8 cellular contexts compared by ENCODE assay signal in the genomic region with DNA sequence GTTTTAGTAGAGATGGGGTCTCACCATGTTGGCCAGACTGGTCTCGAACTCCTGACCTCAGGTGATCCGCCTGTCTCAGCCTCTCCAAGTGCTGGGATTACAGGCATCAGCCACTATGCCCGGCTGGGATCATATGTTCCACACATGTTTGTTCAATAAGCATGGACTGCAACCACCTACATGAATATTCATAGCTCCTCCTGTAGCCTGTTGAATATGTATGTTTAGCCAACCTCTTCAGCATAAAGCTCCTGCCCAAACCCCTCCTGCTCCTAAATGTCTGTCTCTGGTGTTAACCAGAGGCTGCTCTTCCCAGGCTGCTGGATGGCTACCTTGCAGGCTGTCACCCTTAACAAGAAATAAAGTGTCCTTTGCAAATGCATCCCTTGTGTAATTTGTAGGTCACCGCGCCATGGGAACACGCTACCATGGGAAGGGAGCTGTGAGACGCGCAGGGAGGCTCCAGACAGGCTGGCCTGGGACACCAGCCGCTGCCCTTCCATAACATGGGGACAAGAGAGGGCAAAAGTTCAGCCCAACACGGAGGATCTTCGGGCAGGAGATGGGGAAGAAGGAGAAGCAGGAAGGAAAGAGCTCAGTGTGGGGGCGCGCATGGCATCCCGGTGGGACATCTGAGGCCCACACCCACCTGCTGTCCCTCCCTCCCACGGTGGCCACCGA. TPM values are rescaled to one million over a fixed set of nuclear protein-coding genes. Genes with fewer than 3 reads are reported as not detected.
DNase-seq lines count a peak whose midpoint lies in the region; ATAC-seq, FAIRE-seq and TF ChIP-seq lines count a peak whose summit lies in the region.
"Not testable (repeated sequence)": the region's sequence is repeated elsewhere in the genome, so short reads cannot be mapped to it uniquely, and the experiment has no call there.

No MANE protein-coding gene starts in this region.

- peak overlapping the region; percentile 26 for H3K4me3 ChIP-seq in epithelial cell of proximal tubule (ENCODE audit: low read depth, low read length)
- H3K4me3 ChIP-seq in parathyroid adenoma (ENCODE audit: low read depth, low read length), result not testable (repeated sequence)
- peak overlapping the region in 3 of 4 donors; percentile 39 to 56 (median 51) for H3K4me3 ChIP-seq in upper lobe of left lung

- peak overlapping the region; percentile 85 to 92 for H3K27ac Mint-ChIP-seq in activated naive CD4-positive, alpha-beta T cell treated with anti-CD3 and anti-CD28 coated beads, Interleukin-2, amount 50 U/mL, for 72 hours

- not testable (repeated sequence) for TF ChIP-seq CTCF in epithelial cell of proximal tubule (conservative IDR thresholded peaks at IDR 0.05; ENCODE audit: low read depth, low read length); parathyroid adenoma (IDR thresholded peaks at IDR 0.05); upper lobe of left lung (IDR thresholded peaks at IDR 0.05)

- H3K79me2 ChIP-seq in parathyroid adenoma, result not testable (repeated sequence)

- TF ChIP-seq POLR2A in upper lobe of left lung (IDR thresholded peaks at IDR 0.05), result not testable (repeated sequence)

- H3K27me3 ChIP-seq in parathyroid adenoma (ENCODE audit: control insufficient read depth, insufficient read depth, low read length); upper lobe of left lung: not testable (repeated sequence)

- not testable (repeated sequence) for H3K36me3 Mint-ChIP-seq in activated naive CD4-positive, alpha-beta T cell treated with anti-CD3 and anti-CD28 coated beads, Interleukin-2, amount 50 U/mL, for 72 hours

- not testable (repeated sequence) for H3K36me3 ChIP-seq in parathyroid adenoma (ENCODE audit: control insufficient read depth, insufficient read depth, low read length)
- H3K36me3 ChIP-seq in upper lobe of left lung, result peaks cover 0 to 12% (median 2%) of the 10 kb centered on the region in 4 donors

- DNase-seq in RPMI7951 (ENCODE audit: low read depth), result peak; percentile 24
- DNase-seq in activated naive CD4-positive, alpha-beta T cell treated with anti-CD3 and anti-CD28 coated beads, Interleukin-2, amount 50 U/mL, for 72 hours (ENCODE audit: low spot score in 2 of 2); epithelial cell of proximal tubule (ENCODE audit: low read depth); left lobe of liver (ENCODE audit: low spot score); upper lobe of left lung: not testable (repeated sequence)

- H2AFZ ChIP-seq in parathyroid adenoma, result peak overlapping the region; percentile 46

- H3K4me1 ChIP-seq in parathyroid adenoma, result not testable (repeated sequence)
- H3K4me1 ChIP-seq in upper lobe of left lung, result peaks cover 17 to 33% (median 23%) of the 10 kb centered on the region in 4 donors

- H3K4me2 ChIP-seq in parathyroid adenoma (ENCODE audit: low read length), result peak overlapping the region; percentile 9

- not testable (repeated sequence) for H3K9ac ChIP-seq in parathyroid adenoma

- not testable (repeated sequence) for TF ChIP-seq EP300 in upper lobe of left lung (IDR thresholded peaks at IDR 0.05)

- 45 to 56% methylated on average over 11 to 16 of the region's 16 CpGs for WGBS in upper lobe of left lung, 2 donors

- not testable (repeated sequence) for H3K9me3 Mint-ChIP-seq in activated naive CD4-positive, alpha-beta T cell treated with anti-CD3 and anti-CD28 coated beads, Interleukin-2, amount 50 U/mL, for 72 hours

- not testable (repeated sequence) for H3K27ac ChIP-seq in parathyroid adenoma
- peak overlapping the region; percentile 80 to 89 (median 86) for H3K27ac ChIP-seq in upper lobe of left lung

- H3K9me3 ChIP-seq in parathyroid adenoma (ENCODE audit: control insufficient read depth, low read length); upper lobe of left lung: not testable (repeated sequence)

- FAIRE-seq in G401.6 (lab: Jason Lieb, UNC), result peak; percentile 76

- ATAC-seq in HG02759 (IDR thresholded peaks at IDR 0.05; ENCODE audit: unreplicated experiment) (peak; percentile 14), left lobe of liver (peak; percentile 37), upper lobe of left lung (ENCODE audit: low FRiP score in 2 of 2) (peak in 1 of 2 donors; percentile 2)
- not testable (repeated sequence) for ATAC-seq in activated naive CD4-positive, alpha-beta T cell treated with anti-CD3 and anti-CD28 coated beads, Interleukin-2, amount 50 U/mL, for 72 hours

RNA-seq across cellular contexts. Expression of gene APOBEC3D, which starts 0.8 kb away (rescaled TPM):
- total RNA-seq in RPMI7951 (2014; rRNA removed; shearing (Covaris generic)), result 1.7 and 3.3 TPM in 2 replicates
- total RNA-seq in activated naive CD4-positive, alpha-beta T cell treated with anti-CD3 and anti-CD28 coated beads, Interleukin-2, amount 50 U/mL, for 72 hours, result 10 to 100 TPM; 16.0 to 27.2 TPM
- 0.46 and 0.58 TPM in 2 replicates for total RNA-seq in epithelial cell of proximal tubule
- 0.83 TPM for total RNA-seq in left lobe of liver
- 1 to 10 TPM; 1.2 to 5.8 (median 3.6) TPM for total RNA-seq in upper lobe of left lung

RNA-seq across cellular contexts. Expression of gene APOBEC3C, which starts 6.1 kb away (rescaled TPM):
- 10.8 and 11.2 TPM in 2 replicates for total RNA-seq in RPMI7951 (2014; rRNA removed; shearing (Covaris generic))
- 100 to 1,000 TPM in 1 of 2 donors, 10 to 100 TPM in 1; 71.0 to 114 TPM for total RNA-seq in activated naive CD4-positive, alpha-beta T cell treated with anti-CD3 and anti-CD28 coated beads, Interleukin-2, amount 50 U/mL, for 72 hours
- total RNA-seq in epithelial cell of proximal tubule, result 15.6 and 18.5 TPM in 2 replicates
- 2.5 TPM for total RNA-seq in left lobe of liver
- 10 to 100 TPM in 4 of 6 donors, 1 to 10 TPM in 2; 6.1 to 27.0 (median 11.1) TPM for total RNA-seq in upper lobe of left lung

RNA-seq across cellular contexts. Expression of gene APOBEC3F, which starts 20.6 kb away (rescaled TPM):
- 7.9 and 8.9 TPM in 2 replicates for total RNA-seq in RPMI7951 (2014; rRNA removed; shearing (Covaris generic))
- total RNA-seq in activated naive CD4-positive, alpha-beta T cell treated with anti-CD3 and anti-CD28 coated beads, Interleukin-2, amount 50 U/mL, for 72 hours, result 10 to 100 TPM; 15.8 to 25.8 TPM
- 1.7 and 8.5 TPM in 2 replicates for total RNA-seq in epithelial cell of proximal tubule
- total RNA-seq in left lobe of liver, result 3.1 TPM
- 10 to 100 TPM in 2 of 6 donors, 1 to 10 TPM in 4; 4.0 to 12.0 (median 6.5) TPM for total RNA-seq in upper lobe of left lung

RNA-seq across cellular contexts. Expression of gene APOBEC3B, which starts 38.0 kb away (rescaled TPM):
- total RNA-seq in RPMI7951 (2014; rRNA removed; shearing (Covaris generic)), result 19.6 and 20.9 TPM in 2 replicates
- 1 to 10 TPM; 6.4 to 9.6 TPM for total RNA-seq in activated naive CD4-positive, alpha-beta T cell treated with anti-CD3 and anti-CD28 coated beads, Interleukin-2, amount 50 U/mL, for 72 hours
- total RNA-seq in epithelial cell of proximal tubule (67.3 and 68.1 TPM in 2 replicates), left lobe of liver (0.93 TPM), upper lobe of left lung (1 to 10 TPM in 3 of 6 donors, under 1 TPM in 1, not detected in 2; 0.89 to 5.8 (median 1.5) TPM)

RNA-seq across cellular contexts. Expression of gene APOBEC3G, which starts 57.0 kb away (rescaled TPM):
- total RNA-seq in RPMI7951 (2014; rRNA removed; shearing (Covaris generic)), result 54.8 and 63.6 TPM in 2 replicates
- 10 to 100 TPM; 29.1 to 48.3 TPM for total RNA-seq in activated naive CD4-positive, alpha-beta T cell treated with anti-CD3 and anti-CD28 coated beads, Interleukin-2, amount 50 U/mL, for 72 hours
- total RNA-seq in epithelial cell of proximal tubule (5.5 and 6.9 TPM in 2 replicates), left lobe of liver (1.3 TPM), upper lobe of left lung (10 to 100 TPM; 10.2 to 38.8 (median 15.8) TPM)
